14 cellular contexts compared by ENCODE assay signal in the genomic region with DNA sequence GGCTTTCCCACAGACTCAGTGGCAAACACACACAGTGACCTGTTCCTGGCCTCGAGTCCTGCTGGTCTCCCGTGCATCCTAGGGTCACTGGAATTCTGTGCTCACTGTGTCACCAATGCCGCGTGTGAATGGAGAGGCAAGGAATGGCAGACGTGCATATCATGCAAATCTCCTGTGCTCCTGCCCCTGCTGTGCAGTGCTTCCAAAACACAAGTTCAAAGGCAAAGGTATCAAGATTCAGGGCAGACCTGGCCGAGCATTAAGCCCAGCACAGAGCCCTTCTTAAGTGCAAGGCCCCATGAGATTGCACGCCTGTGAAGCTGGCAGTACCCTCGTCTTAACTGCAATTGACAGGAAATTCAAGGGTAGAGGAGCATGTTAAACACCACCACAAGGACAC.
DNase-seq lines count a peak whose midpoint lies in the region; ATAC-seq and TF ChIP-seq lines count a peak whose summit lies in the region.
"Had no signal": no experiment of that assay in that cellular context is flagged by ENCODE, and none has a peak within 500 bp of the region (broad histone marks: within the 10 kb centered on the region; RNA-seq: fewer than 3 reads in every experiment).

No MANE protein-coding gene starts in this region.

- H3K79me2 ChIP-seq in GM23338 (replicated peaks; ENCODE audit: insufficient read depth) = no peaks in the 10 kb centered on the region

- WGBS in endodermal cell (ENCODE audit: insufficient coverage in 1 of 2, insufficient read length in 1 of 2), 2 experiments = 64 to 93% methylated on average over 2 to 8 of the region's 8 CpGs
- 70% methylated on average over 8 of the region's 8 CpGs; no CpG with 5 or more reads in 1 of the 2 donors for WGBS in transverse colon (ENCODE audit: low coverage in 1 of 2), 2 donors

- H3K36me3 Mint-ChIP-seq in GM23338 (ENCODE audit: low read depth) (peaks cover 3% of the 10 kb centered on the region; the same call in 1 of the 3 replicates), endodermal cell (ENCODE audit: low read depth) (no peaks in the 10 kb centered on the region)
- peaks cover 7% of the 10 kb centered on the region for H3K36me3 Mint-ChIP-seq in stimulated activated memory B cell treated with anti-CD40 and anti-IgM and Interleukin-4, amounts not matched to agents 10 μg/mL and 1 μg/mL and 100 μg/mL, for 72 hours
- H3K36me3 Mint-ChIP-seq in CD4-positive, alpha-beta T cell (ENCODE audit: low read depth) = no peaks in the 10 kb centered on the region

- H3K4me1 ChIP-seq in GM23338 (ENCODE audit: insufficient read depth) = peaks cover 9% of the 10 kb centered on the region; the same call in 1 of the 2 replicates
- peaks cover 4% of the 10 kb centered on the region for H3K4me1 ChIP-seq in NT2/D1 (ENCODE audit: insufficient read depth, insufficient read length)
- no peaks in the 10 kb centered on the region for H3K4me1 ChIP-seq in endodermal cell (ENCODE audit: control insufficient read depth, insufficient read depth, low read length)
- no peaks in the 10 kb centered on the region for H3K4me1 ChIP-seq in transverse colon
- H3K4me1 ChIP-seq: BE2C had no signal

- H3K4me2 ChIP-seq in GM23338 = no peak overlapping the region

- no peak overlapping the region for H3K4me3 Mint-ChIP-seq in GM23338
- no peak overlapping the region for H3K4me3 Mint-ChIP-seq in endodermal cell
- H3K4me3 Mint-ChIP-seq in stimulated activated memory B cell treated with anti-CD40 and anti-IgM and Interleukin-4, amounts not matched to agents 10 μg/mL and 1 μg/mL and 100 μg/mL, for 72 hours = no peak overlapping the region
- H3K4me3 Mint-ChIP-seq in CD4-positive, alpha-beta T cell = no peak overlapping the region

- TF ChIP-seq CTCF in GM23338 (conservative IDR thresholded peaks at IDR 0.05; ENCODE audit: low read depth in 2 of 2) = no peak
- no peak for TF ChIP-seq CTCF in endodermal cell (conservative IDR thresholded peaks at IDR 0.05)
- no peak for TF ChIP-seq CTCF in transverse colon (IDR thresholded peaks at IDR 0.05)
- TF ChIP-seq CTCF in CD4-positive, alpha-beta T cell (IDR thresholded peaks at IDR 0.05) = no peak

- H3K9me2 ChIP-seq in GM23338 (ENCODE audit: insufficient read depth) = peaks cover 5% of the 10 kb centered on the region

- H4K20me1 ChIP-seq in GM23338 (replicated peaks; ENCODE audit: insufficient read depth) = no peaks in the 10 kb centered on the region

- H3K27me3 ChIP-seq in GM23338 (ENCODE audit: insufficient read depth) (no peaks in the 10 kb centered on the region), NT2/D1 (ENCODE audit: insufficient read depth, insufficient read length) (no peaks in the 10 kb centered on the region), endodermal cell (ENCODE audit: control insufficient read depth, insufficient read depth, low read length, poor library complexity, severe bottlenecking) (no peaks in the 10 kb centered on the region), transverse colon (peaks cover 5% of the 10 kb centered on the region)
- H3K27me3 ChIP-seq in CD4-positive, alpha-beta T cell (ENCODE audit: control insufficient read depth, insufficient read depth, low read length) = no peaks in the 10 kb centered on the region

- CTCF ChIA-PET in CD4-positive, alpha-beta T cell (lab: Charles Lee) = no interaction called here

- no peaks in the 10 kb centered on the region for H3F3A ChIP-seq in GM23338 (replicated peaks; ENCODE audit: low read depth)

- no peak for TF ChIP-seq POLR2A in transverse colon (IDR thresholded peaks at IDR 0.05)

- H3K36me3 ChIP-seq in GM23338 (ENCODE audit: insufficient read depth) = no peaks in the 10 kb centered on the region
- no peaks in the 10 kb centered on the region for H3K36me3 ChIP-seq in NT2/D1 (ENCODE audit: insufficient read depth, insufficient read length, low read length)
- H3K36me3 ChIP-seq in endodermal cell (ENCODE audit: control insufficient read depth, insufficient read depth, low read length) = no peaks in the 10 kb centered on the region
- no peaks in the 10 kb centered on the region for H3K36me3 ChIP-seq in transverse colon
- H3K36me3 ChIP-seq: BE2C had no signal

- ATAC-seq in GM23338 (peak; percentile 73), HG03457 (IDR thresholded peaks at IDR 0.05; ENCODE audit: unreplicated experiment) (no peak)
- ATAC-seq in stimulated activated memory B cell treated with anti-CD40 and anti-IgM and Interleukin-4, amounts not matched to agents 10 μg/mL and 1 μg/mL and 100 μg/mL, for 72 hours = no peak
- no peak for ATAC-seq in CD4-positive, alpha-beta T cell (ENCODE audit: poor library complexity)
- ATAC-seq: HCT116, K562 had no signal

- H3K27me3 Mint-ChIP-seq in GM23338 (ENCODE audit: insufficient read depth, low read depth, poor library complexity) (peaks cover 17% of the 10 kb centered on the region), endodermal cell (ENCODE audit: insufficient read depth) (peaks cover 8% of the 10 kb centered on the region)
- H3K27me3 Mint-ChIP-seq in stimulated activated memory B cell treated with anti-CD40 and anti-IgM and Interleukin-4, amounts not matched to agents 10 μg/mL and 1 μg/mL and 100 μg/mL, for 72 hours = peaks cover 17% of the 10 kb centered on the region
- peaks cover 6% of the 10 kb centered on the region for H3K27me3 Mint-ChIP-seq in CD4-positive, alpha-beta T cell

- peaks cover 14% of the 10 kb centered on the region for H3K4me1 Mint-ChIP-seq in GM23338
- peaks cover 9% of the 10 kb centered on the region for H3K4me1 Mint-ChIP-seq in endodermal cell
- H3K4me1 Mint-ChIP-seq in stimulated activated memory B cell treated with anti-CD40 and anti-IgM and Interleukin-4, amounts not matched to agents 10 μg/mL and 1 μg/mL and 100 μg/mL, for 72 hours = peaks cover 24% of the 10 kb centered on the region
- H3K4me1 Mint-ChIP-seq in CD4-positive, alpha-beta T cell (ENCODE audit: low read depth) = no peaks in the 10 kb centered on the region

- in situ Hi-C loops in transverse colon (cut with MboI; ENCODE audit: low pct_ligation_motif_present in 1 of 4, low pct_unique_long_range_greater_than_20kb in 1 of 4, low sequenced_read_pairs in 3 of 4) = loop anchor here in 1 of 4 donors (25.0 kb wide), 1 partner anchor 634 kb away; no protein-coding TSS in a partner anchor

- TF ChIP-seq EP300 in transverse colon (IDR thresholded peaks at IDR 0.05; ENCODE audit: low read depth) = no peak

- H3K9ac ChIP-seq in NT2/D1 (ENCODE audit: insufficient read length, low read depth) (no peak overlapping the region), endodermal cell (ENCODE audit: extremely low read depth, low read length, poor library complexity, severe bottlenecking) (no peak overlapping the region)

- H3K27ac Mint-ChIP-seq in GM23338 (no peak overlapping the region), endodermal cell (no peak overlapping the region)
- peak overlapping the region; percentile 1 for H3K27ac Mint-ChIP-seq in stimulated activated memory B cell treated with anti-CD40 and anti-IgM and Interleukin-4, amounts not matched to agents 10 μg/mL and 1 μg/mL and 100 μg/mL, for 72 hours
- H3K27ac Mint-ChIP-seq in CD4-positive, alpha-beta T cell = no peak overlapping the region

- DNase-seq in GM23338 (ENCODE audit: low spot score) (peak; percentile 58), NT2/D1 (ENCODE audit: low read depth, low spot score) (peak; percentile 42), endodermal cell (peak; percentile 81), transverse colon (no peak)
- no peak for DNase-seq in CD4-positive, alpha-beta T cell
- DNase-seq: BE2C, DMS 273 treated with DMSO at 0.1 percent for 48 hours, NCI-H1436 treated with DMSO at 0.1 percent for 48 hours, NCI-H2227 treated with DMSO at 0.1 percent for 48 hours, NCI-H524 treated with DMSO at 0.1 percent for 48 hours had no signal

- intact Hi-C loops in transverse colon (cut with DNase I; ENCODE audit: low total_unique reads) = no loop called here
- intact Hi-C loops in CD4-positive, alpha-beta T cell (cut with DNase I, micrococcal nuclease) = no loop called here

- H3K9me3 ChIP-seq in NT2/D1 (ENCODE audit: insufficient read depth, low read length) (peaks cover 4% of the 10 kb centered on the region; the same call in 1 of the 2 replicates), endodermal cell (ENCODE audit: control insufficient read depth, low read length) (no peaks in the 10 kb centered on the region), transverse colon (no peaks in the 10 kb centered on the region)
- no peaks in the 10 kb centered on the region for H3K9me3 ChIP-seq in CD4-positive, alpha-beta T cell (ENCODE audit: control insufficient read depth, low read length)
- H3K9me3 ChIP-seq: BE2C had no signal

- H2AFZ ChIP-seq in GM23338 = no peak overlapping the region

- POLR2A ChIA-PET in CD4-positive, alpha-beta T cell (lab: Charles Lee) = no interaction called here

- H3K9me3 Mint-ChIP-seq in GM23338 (peaks cover 8% of the 10 kb centered on the region), endodermal cell (no peaks in the 10 kb centered on the region)
- peaks cover 8% of the 10 kb centered on the region for H3K9me3 Mint-ChIP-seq in stimulated activated memory B cell treated with anti-CD40 and anti-IgM and Interleukin-4, amounts not matched to agents 10 μg/mL and 1 μg/mL and 100 μg/mL, for 72 hours
- H3K9me3 Mint-ChIP-seq in CD4-positive, alpha-beta T cell = no peaks in the 10 kb centered on the region

- H3K4me3 ChIP-seq in GM23338 = no peak overlapping the region
- no peak overlapping the region for H3K4me3 ChIP-seq in NT2/D1 (ENCODE audit: insufficient read length, low read depth)
- H3K4me3 ChIP-seq in endodermal cell (ENCODE audit: low read length) = no peak overlapping the region
- H3K4me3 ChIP-seq in transverse colon = no peak overlapping the region
- H3K4me3 ChIP-seq: K562 had no signal

- H3K27ac ChIP-seq in GM23338 (ENCODE audit: low read depth) (no peak overlapping the region), endodermal cell (ENCODE audit: low read depth, low read length) (no peak overlapping the region), transverse colon (no peak overlapping the region)
- H3K27ac ChIP-seq in CD4-positive, alpha-beta T cell (ENCODE audit: low read depth, low read length) = no peak overlapping the region

TF ChIP-seq in GM23338, 12 proteins besides CTCF, POLR2A, EP300 and RAD21 (continues in another document):
- TF ChIP-seq POLR2AphosphoS5 (IDR thresholded peaks at IDR 0.05; ENCODE audit: low read depth) (no peak), ZNF331 (CRISPR knock-in tag; IDR thresholded peaks at IDR 0.05; ENCODE audit: low read depth) (no peak), STAT1 (IDR thresholded peaks at IDR 0.05; ENCODE audit: unreplicated experiment) (no peak), CREB1 (CRISPR knock-in tag; IDR thresholded peaks at IDR 0.05; ENCODE audit: low read depth) (no peak)

Comparison
In these comparisons a context has a peak if more than half of its experiments do, and no peak if none do; other contexts are left out.
1. DNase-seq: peak in GM23338 (single experiment), NT2/D1 (single experiment) and endodermal cell (single experiment); none in transverse colon (single experiment) and CD4-positive, alpha-beta T cell (0 of 10).